ENCODE assay signal across 17 cellular contexts in genomic region chr2:128381001-128381938, GRCh38.
A peak's percentile ranks its signal among the peaks of the same experiment; 100 is the strongest.
DNase-seq lines count a peak whose midpoint lies in the region; FAIRE-seq and TF ChIP-seq lines count a peak whose summit lies in the region.
"Had no signal": no experiment of that assay in that cellular context is flagged by ENCODE, and none has a peak within 500 bp of the region (broad histone marks: within the 10 kb centered on the region; RNA-seq: fewer than 3 reads in every experiment).

No MANE protein-coding gene starts in this region.

- no peaks in the 10 kb centered on the region for H3K27me3 ChIP-seq in sigmoid colon
- H3K27me3 ChIP-seq: foreskin keratinocyte had no signal

- no peak for TF ChIP-seq CTCF in fibroblast of mammary gland (conservative IDR thresholded peaks at IDR 0.05; ENCODE audit: control insufficient read depth, insufficient read depth, low read depth, low read length)
- TF ChIP-seq CTCF in sigmoid colon (IDR thresholded peaks at IDR 0.05): no peak

- no peak overlapping the region for H3K4me3 ChIP-seq in fibroblast of mammary gland (ENCODE audit: control insufficient read depth, low read depth, low read length)
- H3K4me3 ChIP-seq in sigmoid colon: no peak overlapping the region
- H3K4me3 ChIP-seq: lung, psoas muscle had no signal

- no peak for TF ChIP-seq POLR2A in sigmoid colon (IDR thresholded peaks at IDR 0.05)

- no peaks in the 10 kb centered on the region for H3K36me3 ChIP-seq in sigmoid colon

- TF ChIP-seq EP300 in sigmoid colon (IDR thresholded peaks at IDR 0.05): no peak

- H3K27ac ChIP-seq in sigmoid colon: no peak overlapping the region
- H3K27ac ChIP-seq: foreskin keratinocyte, psoas muscle, VCaP had no signal

- DNase-seq in DMS53 (lab: John Stamatoyannopoulos, UW): peak; percentile 22
- no peak for DNase-seq in DMS53 treated with DMSO at 0.1 percent for 48 hours (lab: John Stamatoyannopoulos, UW; ENCODE audit: unreplicated experiment)
- peak; percentile 92 for DNase-seq in NCI-H2171 treated with DMSO at 0.1 percent for 48 hours (lab: John Stamatoyannopoulos, UW)
- DNase-seq in fibroblast of mammary gland (ENCODE audit: low read depth): peak; percentile 34
- DNase-seq in sigmoid colon: peak; percentile 61
- DNase-seq in effector CD8-positive, alpha-beta T cell (lab: John Stamatoyannopoulos, UW): no peak
- no peak for DNase-seq in GM19239 (ENCODE audit: insufficient read length, low spot score)
- DNase-seq in NCI-H526 treated with DMSO at 0.1 percent for 48 hours (lab: John Stamatoyannopoulos, UW): no peak
- DNase-seq: activated T-cell treated with anti-CD3 and anti-CD28 coated beads, Interleukin-2, amount 50 U/mL, for 24 hours; cerebellar nuclear complex; DND-41; foreskin keratinocyte; KBM-7; PC-3 had no signal

- intact Hi-C loops in sigmoid colon (cut with DNase I): no loop called here

- FAIRE-seq in GM19239 (lab: Jason Lieb, UNC): no peak

- 49 to 73% methylated on average over 18 of the region's 18 CpGs for WGBS in sigmoid colon, 2 donors

- H3K9me3 ChIP-seq in sigmoid colon: no peaks in the 10 kb centered on the region
- H3K9me3 ChIP-seq: psoas muscle had no signal

- peaks cover 0 to 52% (median 50%) of the 10 kb centered on the region in 4 donors for H3K4me1 ChIP-seq in sigmoid colon
- H3K4me1 ChIP-seq: psoas muscle had no signal

Comparison
In these comparisons a context has a peak if more than half of its experiments do, and no peak if none do; other contexts are left out.
1. DNase-seq: peak in DMS53 (single experiment), NCI-H2171 treated with DMSO at 0.1 percent for 48 hours (single experiment), fibroblast of mammary gland (single experiment) and sigmoid colon (single experiment); none in DMS53 treated with DMSO at 0.1 percent for 48 hours (single experiment), effector CD8-positive, alpha-beta T cell (single experiment), GM19239 (single experiment) and NCI-H526 treated with DMSO at 0.1 percent for 48 hours (single experiment).